18 cellular contexts compared by ENCODE assay signal in genomic region chr11:19614370-19614936, GRCh38.
DNase-seq lines count a peak whose midpoint lies in the region; ATAC-seq and TF ChIP-seq lines count a peak whose summit lies in the region.
"Had no signal": no experiment of that assay in that cellular context is flagged by ENCODE, and none has a peak within 500 bp of the region (broad histone marks: within the 10 kb centered on the region; RNA-seq: fewer than 3 reads in every experiment).

No MANE protein-coding gene starts in this region.

- intact Hi-C loops in ascending aorta (cut with DNase I): no loop called here

- H2AFZ ChIP-seq in Loucy (ENCODE audit: low read length): no peak overlapping the region
- H2AFZ ChIP-seq in osteoblast (ENCODE audit: low read length): no peak overlapping the region

- no peak overlapping the region for H3K27ac Mint-ChIP-seq in type B pancreatic cell
- H3K27ac Mint-ChIP-seq: B cell; CD4-positive, alpha-beta memory T cell had no signal

- peaks cover 9% of the 10 kb centered on the region for H3K36me3 Mint-ChIP-seq in type B pancreatic cell
- H3K36me3 Mint-ChIP-seq: CD4-positive, alpha-beta memory T cell had no signal

- no peaks in the 10 kb centered on the region for H3F3A ChIP-seq in Loucy (ENCODE audit: low read depth)

- H3K9me3 ChIP-seq in Loucy (ENCODE audit: insufficient read depth, low read depth, low read length) (no peaks in the 10 kb centered on the region; the same call in 1 of the 2 replicates), osteoblast (ENCODE audit: low read depth, low read length) (no peaks in the 10 kb centered on the region), ascending aorta (no peaks in the 10 kb centered on the region)

- H3K79me2 ChIP-seq in Loucy (ENCODE audit: insufficient read depth, low read length) (no peaks in the 10 kb centered on the region), osteoblast (ENCODE audit: insufficient read depth, low read length) (no peaks in the 10 kb centered on the region)

- H3K27ac ChIP-seq in osteoblast (ENCODE audit: low read depth, low read length) (no peak overlapping the region), ascending aorta (peak overlapping the region in 1 of 2 donors; percentile 80)
- H3K27ac ChIP-seq: SK-N-MC had no signal

- peaks cover 22% of the 10 kb centered on the region for H3K9me3 Mint-ChIP-seq in type B pancreatic cell

- peaks cover 9% of the 10 kb centered on the region for H3K4me1 Mint-ChIP-seq in type B pancreatic cell (ENCODE audit: unreplicated experiment)
- H3K4me1 Mint-ChIP-seq: B cell; CD4-positive, alpha-beta memory T cell had no signal

- TF ChIP-seq CTCF in GM13976 (IDR thresholded peaks at IDR 0.05; ENCODE audit: borderline replicate concordance, control extremely low read depth, extremely low read depth, insufficient read depth, missing control alignments) (no peak), Loucy (conservative IDR thresholded peaks at IDR 0.05; ENCODE audit: low read length) (peak; percentile 28), osteoblast (IDR thresholded peaks at IDR 0.05; ENCODE audit: extremely low read depth, low read depth, low read length) (no peak), type B pancreatic cell (conservative IDR thresholded peaks at IDR 0.05) (no peak), ascending aorta (IDR thresholded peaks at IDR 0.05) (no peak)

- peak; percentile 26 for DNase-seq in GM13976 (ENCODE audit: low spot score)
- DNase-seq in dermis blood vessel endothelial cell: peak; percentile 34
- DNase-seq in osteoblast (ENCODE audit: insufficient read length, low spot score, missing footprints): peak; percentile 54
- DNase-seq in type B pancreatic cell (ENCODE audit: extremely low spot score, unreplicated experiment): no peak
- no peak for DNase-seq in ascending aorta (ENCODE audit: low spot score in 2 of 2)
- no peak for DNase-seq in NCI-H510A treated with DMSO at 0.1 percent for 48 hours (lab: John Stamatoyannopoulos, UW)
- DNase-seq: CD4-positive, alpha-beta memory T cell; DMS79; GDM1; NCI-H1092; NCI-H1694 treated with DMSO at 0.1 percent for 48 hours; NCI-H345; NCI-H69; PC-3 had no signal

- H3K4me2 ChIP-seq in Loucy (ENCODE audit: low read depth, low read length, poor library complexity, severe bottlenecking) (peak overlapping the region; percentile 41), osteoblast (ENCODE audit: insufficient read depth, low read length) (no peak overlapping the region)

- H3K36me3 ChIP-seq in Loucy (ENCODE audit: insufficient read depth, low read length) (no peaks in the 10 kb centered on the region), osteoblast (ENCODE audit: insufficient read depth, low read length) (no peaks in the 10 kb centered on the region), ascending aorta (no peaks in the 10 kb centered on the region)

- peaks cover 3% of the 10 kb centered on the region for H3K27me3 Mint-ChIP-seq in type B pancreatic cell
- H3K27me3 Mint-ChIP-seq: B cell had no signal

- ATAC-seq in HG02840 (IDR thresholded peaks at IDR 0.05; ENCODE audit: low FRiP score, unreplicated experiment): no peak
- ATAC-seq: PC-3 had no signal

- H3K27me3 ChIP-seq in Loucy (ENCODE audit: insufficient read depth, low read length, poor library complexity, severe bottlenecking): no peaks in the 10 kb centered on the region
- no peaks in the 10 kb centered on the region for H3K27me3 ChIP-seq in osteoblast (ENCODE audit: insufficient read depth, low read length)
- no peaks in the 10 kb centered on the region for H3K27me3 ChIP-seq in ascending aorta

- H3K9me2 ChIP-seq in Loucy (replicated peaks; ENCODE audit: low read depth, low read length): no peaks in the 10 kb centered on the region

- H3K4me1 ChIP-seq in Loucy (ENCODE audit: insufficient read depth, low read length, poor library complexity, severe bottlenecking) (peaks cover 23% of the 10 kb centered on the region), osteoblast (ENCODE audit: insufficient read depth, low read length) (peaks cover 13% of the 10 kb centered on the region), ascending aorta (peaks cover 12 to 25% of the 10 kb centered on the region in 2 donors)

- in situ Hi-C loops in GM13976 (cut with MboI; ENCODE audit: low sequenced_read_pairs, unreplicated experiment): no loop called here

- H3K4me3 Mint-ChIP-seq in type B pancreatic cell: no peak overlapping the region
- H3K4me3 Mint-ChIP-seq: B cell; CD4-positive, alpha-beta memory T cell had no signal

- H3K4me3 ChIP-seq in Loucy (ENCODE audit: low read length, poor library complexity, severe bottlenecking) (peak overlapping the region; percentile 3), osteoblast (ENCODE audit: insufficient read depth, low read length) (no peak overlapping the region), ascending aorta (no peak overlapping the region)
- H3K4me3 ChIP-seq: SK-N-MC had no signal

- no peak overlapping the region for H3K9ac ChIP-seq in Loucy (ENCODE audit: low read depth, low read length, poor library complexity, severe bottlenecking)

- H4K20me1 ChIP-seq in Loucy (ENCODE audit: insufficient read depth, low read length, poor library complexity, severe bottlenecking) (no peaks in the 10 kb centered on the region), osteoblast (ENCODE audit: insufficient read depth, low read length) (no peaks in the 10 kb centered on the region)

Comparison
In these comparisons a context has a peak if more than half of its experiments do, and no peak if none do; other contexts are left out.
1. DNase-seq: peak in GM13976 (single experiment), dermis blood vessel endothelial cell (single experiment) and osteoblast (single experiment); none in type B pancreatic cell (single experiment), ascending aorta (0 of 2) and NCI-H510A treated with DMSO at 0.1 percent for 48 hours (single experiment).